8 cellular contexts compared by ENCODE assay signal in genomic region chr10:50659865-50660730, GRCh38. TPM values are rescaled to one million over a fixed set of nuclear protein-coding genes. Genes with fewer than 3 reads are reported as not detected.
A peak's percentile ranks its signal among the peaks of the same experiment; 100 is the strongest.
DNase-seq lines count a peak whose midpoint lies in the region; ATAC-seq and TF ChIP-seq lines count a peak whose summit lies in the region.
"Not testable (repeated sequence)": the region's sequence is repeated elsewhere in the genome, so short reads cannot be mapped to it uniquely, and the experiment has no call there.

No MANE protein-coding gene starts in this region.

- H3K79me2 ChIP-seq in SK-N-SH (ENCODE audit: insufficient read depth), result not testable (repeated sequence)

- not testable (repeated sequence) for H3K27me3 ChIP-seq in SK-N-SH (ENCODE audit: insufficient read depth); cardiac muscle cell; skeletal muscle tissue (ENCODE audit: control insufficient read depth in 3 of 3, insufficient read depth in 3 of 3, low read length in 3 of 3)

- H3K9me2 ChIP-seq in SK-N-SH, result not testable (repeated sequence)

- DNase-seq in AG20443 (ENCODE audit: low spot score) (peak; percentile 30), SK-N-SH (peak; percentile 48), cardiac muscle cell (ENCODE audit: low read depth in 1 of 2, low spot score in 1 of 2) (peak in 1 of 2 donors; percentile 58)
- DNase-seq in LNCaP clone FGC (ENCODE audit: low read depth), result not testable (repeated sequence)
- peak; percentile 69 for DNase-seq in activated naive CD4-positive, alpha-beta T cell treated with Interleukin-2 at 50 U/mL for 16 hours

- WGBS in SK-N-SH (ENCODE audit: low lambda C conversion rate), result 33% methylated on average over 17 of the region's 32 CpGs

- TF ChIP-seq EP300 in SK-N-SH (IDR thresholded peaks at IDR 0.05; ENCODE audit: borderline replicate concordance in 1 of 2, low read depth in 1 of 2, low read length in 1 of 2), result not testable (repeated sequence)

- TF ChIP-seq CTCF in LNCaP clone FGC (IDR thresholded peaks at IDR 0.05; ENCODE audit: control insufficient read depth, extremely low read depth, insufficient read depth) (peak; percentile 39; the same call in 1 of the 2 replicates), cardiac muscle cell (IDR thresholded peaks at IDR 0.05; ENCODE audit: low read depth, low read length) (peak; percentile 49)
- TF ChIP-seq CTCF in SK-N-SH (IDR thresholded peaks at IDR 0.05), result not testable (repeated sequence)

- H3F3A ChIP-seq in SK-N-SH (replicated peaks; ENCODE audit: insufficient read depth), result not testable (repeated sequence)

- H3K4me1 ChIP-seq in SK-N-SH (ENCODE audit: control insufficient read depth in 1 of 2, insufficient read depth in 2 of 2, low read depth in 1 of 2, low read length in 1 of 2); cardiac muscle cell (ENCODE audit: low read depth); skeletal muscle tissue (ENCODE audit: control insufficient read depth in 3 of 3, insufficient read depth in 3 of 3, low read length in 3 of 3): not testable (repeated sequence)

- peak; percentile 48 for TF ChIP-seq RAD21 in SK-N-SH (IDR thresholded peaks at IDR 0.05; ENCODE audit: low read length)

- H4K20me1 ChIP-seq in SK-N-SH (ENCODE audit: insufficient read depth), result not testable (repeated sequence)

- CTCF ChIA-PET in SK-N-SH (lab: Yijun Ruan, JAX), result interaction anchor here (0.7 to 2.8 kb wide), 3 partner anchors 10 to 300 kb away, joined by 3 to 7 read pairs (median 4); no protein-coding TSS in a partner anchor

- H2AFZ ChIP-seq in SK-N-SH (ENCODE audit: low read depth), result peak overlapping the region; percentile 90

- H3K4me2 ChIP-seq in SK-N-SH, result peak overlapping the region; percentile 79

- not testable (repeated sequence) for H3K36me3 ChIP-seq in SK-N-SH (replicated peaks in 1 of 2; ENCODE audit: control insufficient read depth in 1 of 2, insufficient read depth in 2 of 2, low read length in 1 of 2); cardiac muscle cell; skeletal muscle tissue (ENCODE audit: control insufficient read depth in 3 of 3, insufficient read depth in 3 of 3, low read length in 3 of 3)

- not testable (repeated sequence) for H3K4me3 ChIP-seq in LNCaP clone FGC (ENCODE audit: low read depth, low read length); cardiac muscle cell
- H3K4me3 ChIP-seq in SK-N-SH (ENCODE audit: low read depth in 2 of 2, low read length in 1 of 2) (peak overlapping the region; percentile 60 to 62), skeletal muscle tissue (ENCODE audit: low read length in 3 of 3) (peak overlapping the region in 2 of 3 donors; percentile 54 to 62)

- POLR2A ChIA-PET in SK-N-SH (lab: Yijun Ruan, JAX), result interaction anchor here (0.7 to 0.9 kb wide), 2 partner anchors 79 to 233 kb away, joined by 3 read pairs; partner anchors contain the start of gene ASAH2B

- H3K27ac ChIP-seq in SK-N-SH (ENCODE audit: low read depth in 2 of 2, low read length in 1 of 2), result peak overlapping the region in 1 of 2 experiments; percentile 53; a peak in 1 of 4 replicates
- H3K27ac ChIP-seq in cardiac muscle cell; skeletal muscle tissue (ENCODE audit: low read depth, low read length): not testable (repeated sequence)

- not testable (repeated sequence) for H3K9me3 ChIP-seq in SK-N-SH; cardiac muscle cell (ENCODE audit: low read depth); skeletal muscle tissue (ENCODE audit: control insufficient read depth in 3 of 3, low read length in 3 of 3)

- H3K9ac ChIP-seq in SK-N-SH; skeletal muscle tissue (ENCODE audit: low read depth in 1 of 3, low read length in 3 of 3): not testable (repeated sequence)

- ATAC-seq in GM18861 (IDR thresholded peaks at IDR 0.05; ENCODE audit: unreplicated experiment), result peak; percentile 96
- ATAC-seq in HG02763 (IDR thresholded peaks at IDR 0.05; ENCODE audit: unreplicated experiment), result peak; percentile 97

TF ChIP-seq in SK-N-SH, 30 proteins besides CTCF, POLR2A, EP300 and RAD21:
- TF ChIP-seq ELF1 (IDR thresholded peaks at IDR 0.05), result 0 out of 2 replicates have a peak, but pooled peaks have one; percentile 31
- TF ChIP-seq SMC3 (IDR thresholded peaks at IDR 0.05; ENCODE audit: low read depth, low read length), result peak; percentile 15; the same call in 1 of the 2 replicates
- 0 out of 2 replicates have a peak, but pooled peaks have one; percentile 70 for TF ChIP-seq TAF1 (IDR thresholded peaks at IDR 0.05; ENCODE audit: borderline replicate concordance, low read depth, low read length)
- peak; percentile 80 for TF ChIP-seq GABPA (IDR thresholded peaks at IDR 0.05; ENCODE audit: low read depth)
- TF ChIP-seq POLR2AphosphoS5 (IDR thresholded peaks at IDR 0.05; ENCODE audit: low read depth, low read length), result 0 out of 2 replicates have a peak, but pooled peaks have one; percentile 35

RNA-seq across cellular contexts. Expression of gene SGMS1, which starts 36.3 kb away (rescaled TPM):
- polyA plus RNA-seq in SK-N-SH (2012; rRNA removed), result 6.3 and 7.7 TPM in 2 replicates
- polyA plus RNA-seq in SK-N-SH (2012; cell fraction: cytosol; rRNA removed), result 7.8 TPM in 2 replicates
- 7.5 and 10.0 TPM in 2 replicates for polyA plus RNA-seq in SK-N-SH (2012; cell fraction: nucleus; rRNA removed)
- total RNA-seq in cardiac muscle cell, result 23.0 and 41.6 TPM in 2 replicates
- polyA plus RNA-seq in cardiac muscle cell, result 12.1 and 29.1 TPM in 2 replicates
- 62.6 TPM for total RNA-seq in skeletal muscle tissue
